ENCODE assay signal across 1 cellular context in genomic region chr11:67239795-67240574, GRCh38.
A peak's percentile ranks its signal among the peaks of the same experiment; 100 is the strongest.
TF ChIP-seq lines count a peak whose summit lies in the region.

No MANE protein-coding gene starts in this region.

TF ChIP-seq in GM23338, 12 proteins besides CTCF, POLR2A, EP300 and RAD21:
- TF ChIP-seq EZH2 (IDR thresholded peaks at IDR 0.05; ENCODE audit: low read depth, unreplicated experiment) (no peak), ETS1 (IDR thresholded peaks at IDR 0.05) (no peak), EZH2phosphoT487 (IDR thresholded peaks at IDR 0.05; ENCODE audit: unreplicated experiment) (no peak), ZNF114 (CRISPR knock-in tag; IDR thresholded peaks at IDR 0.05) (no peak), NANOG (IDR thresholded peaks at IDR 0.05; ENCODE audit: borderline replicate concordance) (no peak), ZNF331 (CRISPR knock-in tag; IDR thresholded peaks at IDR 0.05; ENCODE audit: low read depth) (no peak), CREB1 (CRISPR knock-in tag; IDR thresholded peaks at IDR 0.05; ENCODE audit: low read depth) (peak; percentile 84), JUNB (IDR thresholded peaks at IDR 0.05; ENCODE audit: unreplicated experiment) (no peak), STAT1 (IDR thresholded peaks at IDR 0.05; ENCODE audit: unreplicated experiment) (no peak), POLR2AphosphoS5 (IDR thresholded peaks at IDR 0.05; ENCODE audit: low read depth) (peak; percentile 99)
- TF ChIP-seq, protein P1, sequence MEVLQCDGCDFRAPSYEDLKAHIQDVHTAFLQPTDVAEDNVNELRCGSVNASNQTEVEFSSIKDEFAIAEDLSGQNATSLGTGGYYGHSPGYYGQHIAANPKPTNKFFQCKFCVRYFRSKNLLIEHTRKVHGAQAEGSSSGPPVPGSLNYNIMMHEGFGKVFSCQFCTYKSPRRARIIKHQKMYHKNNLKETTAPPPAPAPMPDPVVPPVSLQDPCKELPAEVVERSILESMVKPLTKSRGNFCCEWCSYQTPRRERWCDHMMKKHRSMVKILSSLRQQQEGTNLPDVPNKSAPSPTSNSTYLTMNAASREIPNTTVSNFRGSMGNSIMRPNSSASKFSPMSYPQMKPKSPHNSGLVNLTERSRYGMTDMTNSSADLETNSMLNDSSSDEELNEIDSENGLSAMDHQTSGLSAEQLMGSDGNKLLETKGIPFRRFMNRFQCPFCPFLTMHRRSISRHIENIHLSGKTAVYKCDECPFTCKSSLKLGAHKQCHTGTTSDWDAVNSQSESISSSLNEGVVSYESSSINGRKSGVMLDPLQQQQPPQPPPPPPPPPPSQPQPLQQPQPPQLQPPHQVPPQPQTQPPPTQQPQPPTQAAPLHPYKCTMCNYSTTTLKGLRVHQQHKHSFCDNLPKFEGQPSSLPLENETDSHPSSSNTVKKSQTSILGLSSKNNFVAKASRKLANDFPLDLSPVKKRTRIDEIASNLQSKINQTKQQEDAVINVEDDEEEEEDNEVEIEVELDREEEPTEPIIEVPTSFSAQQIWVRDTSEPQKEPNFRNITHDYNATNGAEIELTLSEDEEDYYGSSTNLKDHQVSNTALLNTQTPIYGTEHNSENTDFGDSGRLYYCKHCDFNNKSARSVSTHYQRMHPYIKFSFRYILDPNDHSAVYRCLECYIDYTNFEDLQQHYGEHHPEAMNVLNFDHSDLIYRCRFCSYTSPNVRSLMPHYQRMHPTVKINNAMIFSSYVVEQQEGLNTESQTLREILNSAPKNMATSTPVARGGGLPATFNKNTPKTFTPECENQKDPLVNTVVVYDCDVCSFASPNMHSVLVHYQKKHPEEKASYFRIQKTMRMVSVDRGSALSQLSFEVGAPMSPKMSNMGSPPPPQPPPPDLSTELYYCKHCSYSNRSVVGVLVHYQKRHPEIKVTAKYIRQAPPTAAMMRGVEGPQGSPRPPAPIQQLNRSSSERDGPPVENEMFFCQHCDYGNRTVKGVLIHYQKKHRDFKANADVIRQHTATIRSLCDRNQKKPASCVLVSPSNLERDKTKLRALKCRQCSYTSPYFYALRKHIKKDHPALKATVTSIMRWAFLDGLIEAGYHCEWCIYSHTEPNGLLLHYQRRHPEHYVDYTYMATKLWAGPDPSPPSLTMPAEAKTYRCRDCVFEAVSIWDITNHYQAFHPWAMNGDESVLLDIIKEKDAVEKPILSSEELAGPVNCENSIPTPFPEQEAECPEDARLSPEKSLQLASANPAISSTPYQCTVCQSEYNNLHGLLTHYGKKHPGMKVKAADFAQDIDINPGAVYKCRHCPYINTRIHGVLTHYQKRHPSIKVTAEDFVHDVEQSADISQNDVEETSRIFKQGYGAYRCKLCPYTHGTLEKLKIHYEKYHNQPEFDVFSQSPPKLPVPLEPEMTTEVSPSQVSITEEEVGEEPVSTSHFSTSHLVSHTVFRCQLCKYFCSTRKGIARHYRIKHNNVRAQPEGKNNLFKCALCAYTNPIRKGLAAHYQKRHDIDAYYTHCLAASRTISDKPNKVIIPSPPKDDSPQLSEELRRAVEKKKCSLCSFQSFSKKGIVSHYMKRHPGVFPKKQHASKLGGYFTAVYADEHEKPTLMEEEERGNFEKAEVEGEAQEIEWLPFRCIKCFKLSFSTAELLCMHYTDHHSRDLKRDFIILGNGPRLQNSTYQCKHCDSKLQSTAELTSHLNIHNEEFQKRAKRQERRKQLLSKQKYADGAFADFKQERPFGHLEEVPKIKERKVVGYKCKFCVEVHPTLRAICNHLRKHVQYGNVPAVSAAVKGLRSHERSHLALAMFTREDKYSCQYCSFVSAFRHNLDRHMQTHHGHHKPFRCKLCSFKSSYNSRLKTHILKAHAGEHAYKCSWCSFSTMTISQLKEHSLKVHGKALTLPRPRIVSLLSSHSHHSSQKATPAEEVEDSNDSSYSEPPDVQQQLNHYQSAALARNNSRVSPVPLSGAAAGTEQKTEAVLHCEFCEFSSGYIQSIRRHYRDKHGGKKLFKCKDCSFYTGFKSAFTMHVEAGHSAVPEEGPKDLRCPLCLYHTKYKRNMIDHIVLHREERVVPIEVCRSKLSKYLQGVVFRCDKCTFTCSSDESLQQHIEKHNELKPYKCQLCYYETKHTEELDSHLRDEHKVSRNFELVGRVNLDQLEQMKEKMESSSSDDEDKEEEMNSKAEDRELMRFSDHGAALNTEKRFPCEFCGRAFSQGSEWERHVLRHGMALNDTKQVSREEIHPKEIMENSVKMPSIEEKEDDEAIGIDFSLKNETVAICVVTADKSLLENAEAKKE (CRISPR knock-in tag; IDR thresholded peaks at IDR 0.05): no peak
- TF ChIP-seq, protein P2, sequence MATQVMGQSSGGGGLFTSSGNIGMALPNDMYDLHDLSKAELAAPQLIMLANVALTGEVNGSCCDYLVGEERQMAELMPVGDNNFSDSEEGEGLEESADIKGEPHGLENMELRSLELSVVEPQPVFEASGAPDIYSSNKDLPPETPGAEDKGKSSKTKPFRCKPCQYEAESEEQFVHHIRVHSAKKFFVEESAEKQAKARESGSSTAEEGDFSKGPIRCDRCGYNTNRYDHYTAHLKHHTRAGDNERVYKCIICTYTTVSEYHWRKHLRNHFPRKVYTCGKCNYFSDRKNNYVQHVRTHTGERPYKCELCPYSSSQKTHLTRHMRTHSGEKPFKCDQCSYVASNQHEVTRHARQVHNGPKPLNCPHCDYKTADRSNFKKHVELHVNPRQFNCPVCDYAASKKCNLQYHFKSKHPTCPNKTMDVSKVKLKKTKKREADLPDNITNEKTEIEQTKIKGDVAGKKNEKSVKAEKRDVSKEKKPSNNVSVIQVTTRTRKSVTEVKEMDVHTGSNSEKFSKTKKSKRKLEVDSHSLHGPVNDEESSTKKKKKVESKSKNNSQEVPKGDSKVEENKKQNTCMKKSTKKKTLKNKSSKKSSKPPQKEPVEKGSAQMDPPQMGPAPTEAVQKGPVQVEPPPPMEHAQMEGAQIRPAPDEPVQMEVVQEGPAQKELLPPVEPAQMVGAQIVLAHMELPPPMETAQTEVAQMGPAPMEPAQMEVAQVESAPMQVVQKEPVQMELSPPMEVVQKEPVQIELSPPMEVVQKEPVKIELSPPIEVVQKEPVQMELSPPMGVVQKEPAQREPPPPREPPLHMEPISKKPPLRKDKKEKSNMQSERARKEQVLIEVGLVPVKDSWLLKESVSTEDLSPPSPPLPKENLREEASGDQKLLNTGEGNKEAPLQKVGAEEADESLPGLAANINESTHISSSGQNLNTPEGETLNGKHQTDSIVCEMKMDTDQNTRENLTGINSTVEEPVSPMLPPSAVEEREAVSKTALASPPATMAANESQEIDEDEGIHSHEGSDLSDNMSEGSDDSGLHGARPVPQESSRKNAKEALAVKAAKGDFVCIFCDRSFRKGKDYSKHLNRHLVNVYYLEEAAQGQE (IDR thresholded peaks at IDR 0.05; ENCODE audit: unreplicated experiment): peak; percentile 41
TF ChIP-seq in GM23338: peak in this region for 3.
